Comparison of ENCODE assay signal across 31 cellular contexts in genomic region chr10:121316432-121316831, GRCh38.
A peak's percentile ranks its signal among the peaks of the same experiment; 100 is the strongest.
DNase-seq lines count a peak whose midpoint lies in the region; ATAC-seq and TF ChIP-seq lines count a peak whose summit lies in the region.
"Had no signal": no experiment of that assay in that cellular context is flagged by ENCODE, and none has a peak within 500 bp of the region (broad histone marks: within the 10 kb centered on the region; RNA-seq: fewer than 3 reads in every experiment).

No MANE protein-coding gene starts in this region.

- no peak for ATAC-seq in GM18861 (IDR thresholded peaks at IDR 0.05; ENCODE audit: unreplicated experiment)
- ATAC-seq: A549; CD8-positive, alpha-beta T cell had no signal

- DNase-seq in HEK293T (ENCODE audit: extremely low spot score) (no peak), esophagus muscularis mucosa (ENCODE audit: extremely low spot score) (peak; percentile 86), left kidney (ENCODE audit: low read depth, low spot score) (peak; percentile 42), amygdala (lab: John Stamatoyannopoulos, UW) (no peak)
- DNase-seq in NK-92 treated with Interleukin-12 subunit alpha and Interleukin-12 subunit beta, amount 100 ng/mL, for 24 hours (lab: John Stamatoyannopoulos, UW): no peak
- DNase-seq: 8988T; ACHN; AML-193; BE2C; C1 segment of cervical spinal cord; Caco-2; Calu3; CD4-positive, alpha-beta memory T cell; CD4-positive, alpha-beta T cell; CD4-positive, CD25-positive, alpha-beta regulatory T cell; CD8-positive, alpha-beta memory T cell; CD8-positive, alpha-beta T cell; COR-L47; DMS 273 treated with DMSO at 0.1 percent for 48 hours; DMS153; DMS53; DMS79; DMS79 treated with DMSO at 0.1 percent for 48 hours; DND-41; EL had no signal

- TF ChIP-seq CTCF in esophagus muscularis mucosa (IDR thresholded peaks at IDR 0.05): no peak

- WGBS in esophagus muscularis mucosa: 92% methylated on average over 3 of the region's 3 CpGs

- H3K4me3 ChIP-seq in esophagus muscularis mucosa: no peak overlapping the region
- H3K4me3 ChIP-seq: A549; BLaER1; BLaER1 treated with 17β-estradiol and CSF1 and Interleukin-3, amounts not matched to agents 10 nM and 100 nM had no signal

- no peak for TF ChIP-seq POLR2A in esophagus muscularis mucosa (IDR thresholded peaks at IDR 0.05; ENCODE audit: low read depth)

- peaks cover 0 to 10% (median 3%) of the 10 kb centered on the region in 4 donors for H3K4me1 ChIP-seq in esophagus muscularis mucosa
- H3K4me1 ChIP-seq: A549, BE2C had no signal

- H3K27ac ChIP-seq in esophagus muscularis mucosa (replicated peaks in 1 of 4): no peak overlapping the region
- H3K27ac ChIP-seq: 22Rv1; A549; BLaER1; BLaER1 treated with 17β-estradiol and CSF1 and Interleukin-3, amounts not matched to agents 10 nM and 100 nM; C4-2B had no signal

- CTCF ChIA-PET in HEK293T (lab: Yijun Ruan, JAX): no interaction called here

- POLR2A ChIA-PET in HEK293T (lab: Yijun Ruan, JAX): no interaction called here

- H3K36me3 ChIP-seq in esophagus muscularis mucosa: no peaks in the 10 kb centered on the region
- H3K36me3 ChIP-seq: BE2C; BLaER1; BLaER1 treated with 17β-estradiol and CSF1 and Interleukin-3, amounts not matched to agents 10 nM and 100 nM had no signal

- intact Hi-C loops in esophagus muscularis mucosa (cut with DNase I): no loop called here

- H3K27me3 ChIP-seq in esophagus muscularis mucosa: no peaks in the 10 kb centered on the region
- H3K27me3 ChIP-seq: BE2C; BLaER1; BLaER1 treated with 17β-estradiol and CSF1 and Interleukin-3, amounts not matched to agents 10 nM and 100 nM had no signal

- no peak for TF ChIP-seq EP300 in esophagus muscularis mucosa (IDR thresholded peaks at IDR 0.05)

- H3K9me3 ChIP-seq in esophagus muscularis mucosa: no peaks in the 10 kb centered on the region
- H3K9me3 ChIP-seq: A549, BE2C had no signal

TF ChIP-seq in HEK293T, 16 proteins besides CTCF, POLR2A, EP300 and RAD21:
- TF ChIP-seq, protein P1, sequence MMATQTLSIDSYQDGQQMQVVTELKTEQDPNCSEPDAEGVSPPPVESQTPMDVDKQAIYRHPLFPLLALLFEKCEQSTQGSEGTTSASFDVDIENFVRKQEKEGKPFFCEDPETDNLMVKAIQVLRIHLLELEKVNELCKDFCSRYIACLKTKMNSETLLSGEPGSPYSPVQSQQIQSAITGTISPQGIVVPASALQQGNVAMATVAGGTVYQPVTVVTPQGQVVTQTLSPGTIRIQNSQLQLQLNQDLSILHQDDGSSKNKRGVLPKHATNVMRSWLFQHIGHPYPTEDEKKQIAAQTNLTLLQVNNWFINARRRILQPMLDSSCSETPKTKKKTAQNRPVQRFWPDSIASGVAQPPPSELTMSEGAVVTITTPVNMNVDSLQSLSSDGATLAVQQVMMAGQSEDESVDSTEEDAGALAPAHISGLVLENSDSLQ (IDR thresholded peaks at IDR 0.05): peak; percentile 60
- no peak for TF ChIP-seq SUZ12 (IDR thresholded peaks at IDR 0.05)

Comparison
In these comparisons a context has a peak if more than half of its experiments do, and no peak if none do; other contexts are left out.
1. DNase-seq: peak in esophagus muscularis mucosa (single experiment) and left kidney (single experiment); none in HEK293T (single experiment), NK-92 treated with Interleukin-12 subunit alpha and Interleukin-12 subunit beta, amount 100 ng/mL, for 24 hours (single experiment) and amygdala (0 of 56).